Comparison of ENCODE assay signal across 20 cellular contexts in the genomic region with DNA sequence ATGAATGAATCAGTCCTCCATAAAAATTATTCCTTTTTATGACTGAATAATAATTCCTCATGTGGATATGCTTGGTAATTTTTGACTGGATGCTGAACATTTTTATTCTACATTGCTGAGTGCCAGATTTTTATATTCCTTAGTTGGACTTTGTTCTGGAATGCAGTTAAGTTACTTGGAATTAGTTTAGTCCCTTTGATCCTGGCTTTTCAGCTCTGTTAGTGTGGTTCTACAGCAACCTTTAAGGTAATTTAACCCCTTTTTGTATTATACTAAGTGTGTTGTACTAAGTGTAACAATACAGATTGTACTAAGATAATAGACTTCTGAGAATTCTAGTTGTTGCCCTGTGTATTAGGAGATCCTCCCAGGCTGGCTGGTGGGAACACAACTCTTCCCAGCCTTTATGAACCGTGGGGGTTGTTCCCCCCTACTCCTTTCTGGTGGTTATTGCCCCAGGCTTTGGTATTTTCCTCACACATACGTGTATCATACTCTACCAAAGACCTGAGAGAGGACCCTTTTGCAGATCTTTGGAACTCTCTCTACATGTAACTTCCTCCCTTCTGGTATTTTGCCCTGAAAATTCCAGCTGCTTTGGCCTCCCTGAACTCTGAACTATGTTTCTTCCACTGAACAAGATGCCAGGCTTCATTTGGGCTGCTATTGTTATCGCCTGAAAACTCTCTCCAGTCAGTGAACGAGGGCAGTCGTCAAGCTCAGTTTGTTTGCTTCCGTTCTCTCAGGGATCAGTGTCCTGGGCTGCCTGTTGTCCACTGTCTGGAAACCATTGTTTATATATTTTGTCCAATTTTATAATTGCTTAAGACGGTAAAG.
"Had no signal": no experiment of that assay in that cellular context is flagged by ENCODE, and none has a peak within 500 bp of the region (broad histone marks: within the 10 kb centered on the region; RNA-seq: fewer than 3 reads in every experiment).

No MANE protein-coding gene starts in this region.

- H3K4me1 ChIP-seq: body of pancreas, foreskin keratinocyte had no signal

- H3K27me3 ChIP-seq: body of pancreas, foreskin keratinocyte had no signal

- H3K9me3 ChIP-seq: body of pancreas had no signal

- H3K4me3 ChIP-seq: body of pancreas, coronary artery had no signal

- H3K27ac ChIP-seq: body of pancreas, coronary artery, foreskin keratinocyte, WERI-Rb-1 had no signal

- ATAC-seq: activated CD8-positive, alpha-beta T cell treated with anti-CD3 and anti-CD28 coated beads for 36 hours; body of pancreas; foreskin keratinocyte; SK-N-SH treated with all-trans-retinoic acid at 6 μM for 48 hours; stimulated activated naive CD8-positive, alpha-beta T cell treated with anti-CD3 and anti-CD28 coated beads, Interleukin-15, Interleukin-2, amounts not matched to agents 100 U/mL and 50 U/mL, for 24 hours had no signal

- DNase-seq: activated CD4-positive, alpha-beta T cell treated with anti-CD3 and anti-CD28 coated beads for 4 hours; activated CD8-positive, alpha-beta memory T cell treated with anti-CD3 and anti-CD28 coated beads, Interleukin-2, amount 50 U/mL, for 4 hours; activated CD8-positive, alpha-beta T cell treated with anti-CD3 and anti-CD28 coated beads for 36 hours; activated gamma-delta T cell treated with Interleukin-2 at 50 U/mL for 16 hours; amygdala; body of pancreas; caudate nucleus; effector CD8-positive, alpha-beta T cell; foreskin keratinocyte; glutamatergic neuron; immature natural killer cell; midbrain; nucleus accumbens; posterior cingulate gyrus; stimulated activated CD4-positive, alpha-beta T cell treated with anti-CD3 and anti-CD28 coated beads, Interleukin-4, amount 100 ng/mL, for 4 hours; stimulated activated CD8-positive, alpha-beta memory T cell treated with anti-CD3 and anti-CD28 coated beads, Interleukin-4, amount 100 ng/mL, for 48 hours; stimulated activated naive CD8-positive, alpha-beta T cell treated with anti-CD3 and anti-CD28 coated beads, Interleukin-15, Interleukin-2, amounts not matched to agents 100 U/mL and 50 U/mL, for 24 hours; WERI-Rb-1 had no signal
